Comparison of ENCODE assay signal across 8 cellular contexts in the genomic region with DNA sequence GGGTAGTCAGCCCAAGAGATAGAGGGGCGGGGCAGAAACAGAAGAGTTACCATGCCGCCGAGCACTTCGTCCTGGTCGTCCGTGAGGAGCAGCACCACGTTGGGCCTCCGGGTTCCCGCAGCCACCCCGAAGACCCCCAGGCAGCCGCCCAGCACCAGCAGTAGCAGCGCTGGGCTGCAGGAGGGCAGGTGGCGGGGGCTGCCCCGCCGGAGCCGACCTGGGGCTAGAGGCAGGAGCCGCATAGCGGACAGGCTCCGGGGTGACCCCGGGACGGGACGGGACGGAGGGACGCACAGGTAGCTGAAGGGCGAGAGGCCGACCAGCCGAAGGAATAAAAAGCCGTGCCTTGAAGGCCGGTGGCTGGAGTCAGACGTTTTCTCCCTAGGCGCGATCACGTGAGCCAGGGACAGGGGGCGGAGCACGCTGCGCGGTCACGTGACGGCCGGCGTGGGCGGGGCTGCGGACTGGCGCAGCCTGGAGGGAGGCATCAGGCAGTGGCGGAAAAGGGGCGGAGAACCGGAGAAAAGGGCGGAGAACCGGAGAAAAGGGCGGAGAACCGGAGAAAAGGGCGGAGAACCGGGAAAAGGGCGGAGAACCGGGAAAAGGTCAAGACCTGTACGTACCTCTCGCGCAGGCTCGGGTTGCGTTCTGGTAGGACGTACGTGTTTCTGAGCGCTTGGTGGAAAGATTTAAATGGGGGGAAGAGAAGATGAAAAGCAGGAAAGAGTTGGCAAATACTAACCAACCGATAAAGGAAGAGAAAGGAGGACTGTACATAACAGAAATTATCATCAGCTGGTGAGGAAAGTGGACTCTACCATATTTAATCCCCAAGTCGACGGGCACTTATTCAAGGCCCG. TPM values are rescaled to one million over a fixed set of nuclear protein-coding genes. Genes with fewer than 3 reads are reported as not detected.
A peak's percentile ranks its signal among the peaks of the same experiment; 100 is the strongest.
DNase-seq lines count a peak whose midpoint lies in the region; ATAC-seq and TF ChIP-seq lines count a peak whose summit lies in the region.

A gene (minus strand): TSS at position 372 of the 860 bp plus-strand sequence. CDS start 130 bp downstream, at position 242.

- peak within 1 kb of the TSS; percentile 90 for H3K27ac Mint-ChIP-seq in activated naive CD8-positive, alpha-beta T cell treated with anti-CD3 and anti-CD28 coated beads for 36 hours
- H3K27ac Mint-ChIP-seq in glutamatergic neuron (ENCODE audit: unreplicated experiment) (peak within 1 kb of the TSS; percentile 97), osteocyte (ENCODE audit: unreplicated experiment) (peak within 1 kb of the TSS; percentile 96)

- H3K36me3 ChIP-seq in GM06990 (ENCODE audit: control insufficient read depth, insufficient read depth, low read length) = no peaks in the 10 kb centered on the region
- no peaks in the 10 kb centered on the region for H3K36me3 ChIP-seq in thymus (ENCODE audit: control insufficient read depth, insufficient read depth)

- peak within 1 kb of the TSS; percentile 89 for H3K4me3 Mint-ChIP-seq in activated naive CD8-positive, alpha-beta T cell treated with anti-CD3 and anti-CD28 coated beads for 36 hours
- H3K4me3 Mint-ChIP-seq in glutamatergic neuron (ENCODE audit: unreplicated experiment) (peak within 1 kb of the TSS; percentile 100), osteocyte (ENCODE audit: unreplicated experiment) (peak within 1 kb of the TSS; percentile 86)

- peaks cover 14% of the 10 kb centered on the region for H3K36me3 Mint-ChIP-seq in activated naive CD8-positive, alpha-beta T cell treated with anti-CD3 and anti-CD28 coated beads for 36 hours
- H3K36me3 Mint-ChIP-seq in glutamatergic neuron (ENCODE audit: unreplicated experiment) = no peaks in the 10 kb centered on the region
- peaks cover 3% of the 10 kb centered on the region for H3K36me3 Mint-ChIP-seq in osteocyte (ENCODE audit: unreplicated experiment)

- ATAC-seq in HG02610 (IDR thresholded peaks at IDR 0.05; ENCODE audit: unreplicated experiment) = peak; percentile 78

- H3K4me1 ChIP-seq in thymus (ENCODE audit: control insufficient read depth, insufficient read depth, low read length) = peaks cover 9% of the 10 kb centered on the region

- TF ChIP-seq CTCF in GM06990 (IDR thresholded peaks at IDR 0.05; ENCODE audit: insufficient read depth, low read length, poor library complexity, severe bottlenecking) (no peak), glutamatergic neuron (IDR thresholded peaks at IDR 0.05; ENCODE audit: partially characterized antibody, unreplicated experiment) (no peak), osteocyte (IDR thresholded peaks at IDR 0.05) (no peak)

- H3K27ac ChIP-seq in thymus (ENCODE audit: low read depth) = peak within 1 kb of the TSS; percentile 78

- DNase-seq in GM06990 (ENCODE audit: extremely low read depth, insufficient read length) (peak; percentile 97), NCI-H1105 (lab: John Stamatoyannopoulos, UW) (peak; percentile 95), SKM-1 treated with dmso at 0.1 percent for 144 hours (lab: John Stamatoyannopoulos, UW; ENCODE audit: unreplicated experiment) (peak; percentile 42), glutamatergic neuron (peak; percentile 98), osteocyte (ENCODE audit: extremely low spot score, unreplicated experiment) (peak; percentile 98)
- DNase-seq in activated naive CD8-positive, alpha-beta T cell treated with anti-CD3 and anti-CD28 coated beads for 36 hours = peak; percentile 95

- no peaks in the 10 kb centered on the region for H3K9me3 ChIP-seq in thymus (ENCODE audit: control insufficient read depth)

- H3K9me3 Mint-ChIP-seq in activated naive CD8-positive, alpha-beta T cell treated with anti-CD3 and anti-CD28 coated beads for 36 hours = no peaks in the 10 kb centered on the region
- H3K9me3 Mint-ChIP-seq in glutamatergic neuron (ENCODE audit: unreplicated experiment) (peaks cover 5% of the 10 kb centered on the region), osteocyte (ENCODE audit: unreplicated experiment) (no peaks in the 10 kb centered on the region)

- H3K4me1 Mint-ChIP-seq in activated naive CD8-positive, alpha-beta T cell treated with anti-CD3 and anti-CD28 coated beads for 36 hours = peaks cover 41% of the 10 kb centered on the region
- H3K4me1 Mint-ChIP-seq in glutamatergic neuron (ENCODE audit: low read depth, unreplicated experiment) = peaks cover 20% of the 10 kb centered on the region
- H3K4me1 Mint-ChIP-seq in osteocyte (ENCODE audit: unreplicated experiment) = peaks cover 27% of the 10 kb centered on the region

- no peaks in the 10 kb centered on the region for H3K27me3 ChIP-seq in GM06990 (replicated peaks; ENCODE audit: control insufficient read depth, insufficient read depth, low read length)
- no peaks in the 10 kb centered on the region for H3K27me3 ChIP-seq in thymus (ENCODE audit: control insufficient read depth, insufficient read depth)

- no peaks in the 10 kb centered on the region for H3K27me3 Mint-ChIP-seq in activated naive CD8-positive, alpha-beta T cell treated with anti-CD3 and anti-CD28 coated beads for 36 hours
- H3K27me3 Mint-ChIP-seq in glutamatergic neuron (ENCODE audit: unreplicated experiment) = peaks cover 6% of the 10 kb centered on the region
- no peaks in the 10 kb centered on the region for H3K27me3 Mint-ChIP-seq in osteocyte (ENCODE audit: unreplicated experiment)

- peak within 1 kb of the TSS; percentile 79 for H3K4me3 ChIP-seq in GM06990 (replicated peaks; ENCODE audit: low read depth, low read length)
- H3K4me3 ChIP-seq in thymus (ENCODE audit: low read length) = peak within 1 kb of the TSS; percentile 88

- under 1% methylated on average over 67 of the region's 67 CpGs for WGBS in thymus

RNA-seq across cellular contexts. Expression of the gene that starts here (rescaled TPM):
- total RNA-seq in activated naive CD8-positive, alpha-beta T cell treated with anti-CD3 and anti-CD28 coated beads for 36 hours = 10 to 100 TPM; 18.4 to 21.4 TPM
- total RNA-seq in glutamatergic neuron (ENCODE audit: unreplicated experiment) (145 TPM), osteocyte (150 and 166 TPM in 2 replicates)
- polyA plus RNA-seq in thymus = 21.2 TPM

Comparison
In these comparisons a context has a peak if more than half of its experiments do, and no peak if none do; other contexts are left out.
1. Peak in every context shown above with its lines: DNase-seq, ATAC-seq, H3K4me3 ChIP-seq and H3K27ac ChIP-seq.
2. DNase-seq: peak in every context shown above with its lines; median percentile 98 in glutamatergic neuron; 98 in osteocyte; 97 in GM06990; 95 in NCI-H1105; 95 in activated naive CD8-positive, alpha-beta T cell treated with anti-CD3 and anti-CD28 coated beads for 36 hours; 42 in SKM-1 treated with dmso at 0.1 percent for 144 hours.